Comparison of ENCODE assay signal across 1 cellular context in genomic region chr1:167152192-167152876, GRCh38.
TF ChIP-seq lines count a peak whose summit lies in the region.

No MANE protein-coding gene starts in this region.

TF ChIP-seq in H1, 55 proteins besides CTCF, POLR2A, EP300 and RAD21:
- TF ChIP-seq USF2 (IDR thresholded peaks at IDR 0.05; ENCODE audit: low read length) (no peak), CEBPB (IDR thresholded peaks at IDR 0.05; ENCODE audit: low read depth, low read length) (no peak), SIRT6 (IDR thresholded peaks at IDR 0.05; ENCODE audit: low read length) (no peak), NRF1 (IDR thresholded peaks at IDR 0.05; ENCODE audit: low read depth, low read length) (no peak)
